1 cellular context compared by ENCODE assay signal in the genomic region with DNA sequence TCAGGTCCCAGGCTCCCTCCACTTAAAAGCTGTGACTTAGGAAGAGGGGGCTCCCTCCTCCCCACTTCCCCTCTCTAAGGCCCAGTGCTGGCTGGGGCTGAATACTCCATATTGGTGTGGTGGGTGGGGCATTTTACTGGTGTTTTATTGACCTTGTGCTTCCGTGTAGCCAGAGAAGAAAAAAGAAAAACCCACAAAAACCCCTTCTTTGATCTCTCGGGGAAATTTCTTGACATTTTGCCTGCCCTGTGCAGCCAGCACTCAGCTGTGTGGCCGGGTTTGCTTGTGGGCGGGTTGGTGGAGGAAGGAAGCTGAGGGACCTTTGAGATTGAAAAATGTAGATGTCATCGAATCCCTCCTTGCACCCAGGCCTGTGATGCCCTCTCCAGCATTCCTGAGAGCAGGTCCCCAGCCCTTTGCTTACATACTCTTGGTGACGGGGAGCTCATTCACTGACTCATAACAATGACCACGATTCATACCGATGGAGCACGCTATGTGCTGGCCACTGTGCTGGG.
A peak's percentile ranks its signal among the peaks of the same experiment; 100 is the strongest.
TF ChIP-seq lines count a peak whose summit lies in the region.

No MANE protein-coding gene starts in this region.

TF ChIP-seq in GM12878, 131 proteins besides CTCF, POLR2A, EP300 and RAD21 (continued from another document and continues in another):
- TF ChIP-seq, protein P1, sequence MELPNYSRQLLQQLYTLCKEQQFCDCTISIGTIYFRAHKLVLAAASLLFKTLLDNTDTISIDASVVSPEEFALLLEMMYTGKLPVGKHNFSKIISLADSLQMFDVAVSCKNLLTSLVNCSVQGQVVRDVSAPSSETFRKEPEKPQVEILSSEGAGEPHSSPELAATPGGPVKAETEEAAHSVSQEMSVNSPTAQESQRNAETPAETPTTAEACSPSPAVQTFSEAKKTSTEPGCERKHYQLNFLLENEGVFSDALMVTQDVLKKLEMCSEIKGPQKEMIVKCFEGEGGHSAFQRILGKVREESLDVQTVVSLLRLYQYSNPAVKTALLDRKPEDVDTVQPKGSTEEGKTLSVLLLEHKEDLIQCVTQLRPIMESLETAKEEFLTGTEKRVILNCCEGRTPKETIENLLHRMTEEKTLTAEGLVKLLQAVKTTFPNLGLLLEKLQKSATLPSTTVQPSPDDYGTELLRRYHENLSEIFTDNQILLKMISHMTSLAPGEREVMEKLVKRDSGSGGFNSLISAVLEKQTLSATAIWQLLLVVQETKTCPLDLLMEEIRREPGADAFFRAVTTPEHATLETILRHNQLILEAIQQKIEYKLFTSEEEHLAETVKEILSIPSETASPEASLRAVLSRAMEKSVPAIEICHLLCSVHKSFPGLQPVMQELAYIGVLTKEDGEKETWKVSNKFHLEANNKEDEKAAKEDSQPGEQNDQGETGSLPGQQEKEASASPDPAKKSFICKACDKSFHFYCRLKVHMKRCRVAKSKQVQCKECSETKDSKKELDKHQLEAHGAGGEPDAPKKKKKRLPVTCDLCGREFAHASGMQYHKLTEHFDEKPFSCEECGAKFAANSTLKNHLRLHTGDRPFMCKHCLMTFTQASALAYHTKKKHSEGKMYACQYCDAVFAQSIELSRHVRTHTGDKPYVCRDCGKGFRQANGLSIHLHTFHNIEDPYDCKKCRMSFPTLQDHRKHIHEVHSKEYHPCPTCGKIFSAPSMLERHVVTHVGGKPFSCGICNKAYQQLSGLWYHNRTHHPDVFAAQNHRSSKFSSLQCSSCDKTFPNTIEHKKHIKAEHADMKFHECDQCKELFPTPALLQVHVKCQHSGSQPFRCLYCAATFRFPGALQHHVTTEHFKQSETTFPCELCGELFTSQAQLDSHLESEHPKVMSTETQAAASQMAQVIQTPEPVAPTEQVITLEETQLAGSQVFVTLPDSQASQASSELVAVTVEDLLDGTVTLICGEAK (IDR thresholded peaks at IDR 0.05; ENCODE audit: borderline replicate concordance) = no peak
- no peak for TF ChIP-seq NR2C2 (IDR thresholded peaks at IDR 0.05; ENCODE audit: borderline replicate concordance, control insufficient read depth, insufficient read length, low read depth)
- TF ChIP-seq, protein P2, sequence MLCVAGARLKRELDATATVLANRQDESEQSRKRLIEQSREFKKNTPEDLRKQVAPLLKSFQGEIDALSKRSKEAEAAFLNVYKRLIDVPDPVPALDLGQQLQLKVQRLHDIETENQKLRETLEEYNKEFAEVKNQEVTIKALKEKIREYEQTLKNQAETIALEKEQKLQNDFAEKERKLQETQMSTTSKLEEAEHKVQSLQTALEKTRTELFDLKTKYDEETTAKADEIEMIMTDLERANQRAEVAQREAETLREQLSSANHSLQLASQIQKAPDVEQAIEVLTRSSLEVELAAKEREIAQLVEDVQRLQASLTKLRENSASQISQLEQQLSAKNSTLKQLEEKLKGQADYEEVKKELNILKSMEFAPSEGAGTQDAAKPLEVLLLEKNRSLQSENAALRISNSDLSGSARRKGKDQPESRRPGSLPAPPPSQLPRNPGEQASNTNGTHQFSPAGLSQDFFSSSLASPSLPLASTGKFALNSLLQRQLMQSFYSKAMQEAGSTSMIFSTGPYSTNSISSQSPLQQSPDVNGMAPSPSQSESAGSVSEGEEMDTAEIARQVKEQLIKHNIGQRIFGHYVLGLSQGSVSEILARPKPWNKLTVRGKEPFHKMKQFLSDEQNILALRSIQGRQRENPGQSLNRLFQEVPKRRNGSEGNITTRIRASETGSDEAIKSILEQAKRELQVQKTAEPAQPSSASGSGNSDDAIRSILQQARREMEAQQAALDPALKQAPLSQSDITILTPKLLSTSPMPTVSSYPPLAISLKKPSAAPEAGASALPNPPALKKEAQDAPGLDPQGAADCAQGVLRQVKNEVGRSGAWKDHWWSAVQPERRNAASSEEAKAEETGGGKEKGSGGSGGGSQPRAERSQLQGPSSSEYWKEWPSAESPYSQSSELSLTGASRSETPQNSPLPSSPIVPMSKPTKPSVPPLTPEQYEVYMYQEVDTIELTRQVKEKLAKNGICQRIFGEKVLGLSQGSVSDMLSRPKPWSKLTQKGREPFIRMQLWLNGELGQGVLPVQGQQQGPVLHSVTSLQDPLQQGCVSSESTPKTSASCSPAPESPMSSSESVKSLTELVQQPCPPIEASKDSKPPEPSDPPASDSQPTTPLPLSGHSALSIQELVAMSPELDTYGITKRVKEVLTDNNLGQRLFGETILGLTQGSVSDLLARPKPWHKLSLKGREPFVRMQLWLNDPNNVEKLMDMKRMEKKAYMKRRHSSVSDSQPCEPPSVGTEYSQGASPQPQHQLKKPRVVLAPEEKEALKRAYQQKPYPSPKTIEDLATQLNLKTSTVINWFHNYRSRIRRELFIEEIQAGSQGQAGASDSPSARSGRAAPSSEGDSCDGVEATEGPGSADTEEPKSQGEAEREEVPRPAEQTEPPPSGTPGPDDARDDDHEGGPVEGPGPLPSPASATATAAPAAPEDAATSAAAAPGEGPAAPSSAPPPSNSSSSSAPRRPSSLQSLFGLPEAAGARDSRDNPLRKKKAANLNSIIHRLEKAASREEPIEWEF (IDR thresholded peaks at IDR 0.05; ENCODE audit: insufficient replicate concordance, low read depth, low read length) = peak; percentile 47
- no peak for TF ChIP-seq CBX3 (IDR thresholded peaks at IDR 0.05; ENCODE audit: borderline replicate concordance, low read depth)
- no peak for TF ChIP-seq SIN3A (IDR thresholded peaks at IDR 0.05; ENCODE audit: low read depth, low read length)
- TF ChIP-seq YY1 (IDR thresholded peaks at IDR 0.05; ENCODE audit: low read depth, low read length) = peak; percentile 80
- TF ChIP-seq ZNF592 (IDR thresholded peaks at IDR 0.05) = no peak
- TF ChIP-seq HDGF (IDR thresholded peaks at IDR 0.05) = no peak
- TF ChIP-seq CEBPZ (IDR thresholded peaks at IDR 0.05; ENCODE audit: low read depth, low read length) = no peak
- peak; percentile 73; the same call in 1 of the 2 replicates for TF ChIP-seq SMARCA5 (IDR thresholded peaks at IDR 0.05)
- no peak for TF ChIP-seq HCFC1 (IDR thresholded peaks at IDR 0.05; ENCODE audit: low read length)
- no peak for TF ChIP-seq ZNF24 (IDR thresholded peaks at IDR 0.05)
- peak; percentile 48; the same call in 1 of the 2 replicates for TF ChIP-seq ZNF217 (IDR thresholded peaks at IDR 0.05)
- TF ChIP-seq GABPA (IDR thresholded peaks at IDR 0.05; ENCODE audit: low read depth) = no peak
- no peak for TF ChIP-seq NRF1 (conservative IDR thresholded peaks at IDR 0.05; ENCODE audit: low read depth, low read length)
- peak; percentile 49; the same call in 1 of the 2 replicates for TF ChIP-seq POLR2AphosphoS5 (IDR thresholded peaks at IDR 0.05; ENCODE audit: low read length)
- no peak for TF ChIP-seq IRF5 (IDR thresholded peaks at IDR 0.05; ENCODE audit: borderline replicate concordance)
- TF ChIP-seq RBBP5 (conservative IDR thresholded peaks at IDR 0.05) = no peak
- TF ChIP-seq, protein P3, sequence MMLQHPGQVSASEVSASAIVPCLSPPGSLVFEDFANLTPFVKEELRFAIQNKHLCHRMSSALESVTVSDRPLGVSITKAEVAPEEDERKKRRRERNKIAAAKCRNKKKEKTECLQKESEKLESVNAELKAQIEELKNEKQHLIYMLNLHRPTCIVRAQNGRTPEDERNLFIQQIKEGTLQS (IDR thresholded peaks at IDR 0.05; ENCODE audit: borderline replicate concordance, extremely low read depth, low read depth, low read length) = no peak
- peak; percentile 60; the same call in 1 of the 2 replicates for TF ChIP-seq NBN (IDR thresholded peaks at IDR 0.05)
- no peak for TF ChIP-seq SMAD1 (IDR thresholded peaks at IDR 0.05; ENCODE audit: low read depth, partially characterized antibody)
- peak; percentile 79; the same call in 1 of the 2 replicates for TF ChIP-seq SPI1 (IDR thresholded peaks at IDR 0.05; ENCODE audit: borderline replicate concordance, insufficient read depth, low read depth, low read length)
- TF ChIP-seq SREBF2 (IDR thresholded peaks at IDR 0.05; ENCODE audit: low read length) = no peak
- TF ChIP-seq SMAD5 (IDR thresholded peaks at IDR 0.05; ENCODE audit: low read depth) = no peak
- TF ChIP-seq DPF2 (IDR thresholded peaks at IDR 0.05) = 0 out of 2 replicates have a peak, but pooled peaks have one; percentile 61
- no peak for TF ChIP-seq HDAC6 (IDR thresholded peaks at IDR 0.05; ENCODE audit: unreplicated experiment)
- no peak for TF ChIP-seq KAT2A (conservative IDR thresholded peaks at IDR 0.05; ENCODE audit: control insufficient read depth, low read depth, low read length)
- TF ChIP-seq TCF7 (IDR thresholded peaks at IDR 0.05; ENCODE audit: borderline replicate concordance) = peak; percentile 96
- TF ChIP-seq IRF4 (IDR thresholded peaks at IDR 0.05; ENCODE audit: low read depth, low read length) = no peak
- TF ChIP-seq RCOR1 (conservative IDR thresholded peaks at IDR 0.05; ENCODE audit: low read depth, low read length) = no peak
- no peak for TF ChIP-seq USF1 (IDR thresholded peaks at IDR 0.05; ENCODE audit: borderline replicate concordance, extremely low read length, insufficient read depth, low read depth, low read length)
- TF ChIP-seq SKIL (IDR thresholded peaks at IDR 0.05; ENCODE audit: low read depth, poor library complexity, severe bottlenecking) = peak; percentile 36
- no peak for TF ChIP-seq ZNF274 (IDR thresholded peaks at IDR 0.05; ENCODE audit: insufficient read depth, insufficient read length)
